In the genomic region with DNA sequence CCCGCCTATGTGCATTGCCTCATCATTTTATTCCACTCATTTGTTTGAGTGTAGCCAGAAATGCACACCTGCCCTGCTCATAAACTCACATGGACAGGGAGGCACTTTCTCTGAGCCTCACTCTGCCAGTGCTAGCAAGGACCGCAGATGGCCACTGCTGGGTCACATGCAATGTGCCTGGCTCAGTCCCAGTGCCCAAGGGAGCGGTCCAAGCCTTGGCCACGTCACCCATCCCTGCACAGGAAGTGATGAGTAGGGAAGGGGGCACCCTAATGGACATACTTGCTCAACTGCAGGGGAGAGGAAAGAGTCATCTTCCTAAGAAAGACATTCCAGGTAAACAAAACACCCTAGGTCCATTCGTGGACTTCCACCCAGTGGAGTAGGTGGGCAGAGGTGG, we compare ENCODE assay signal across 18 cellular contexts.
DNase-seq lines count a peak whose midpoint lies in the region; ATAC-seq, FAIRE-seq and TF ChIP-seq lines count a peak whose summit lies in the region.
"Had no signal": no experiment of that assay in that cellular context is flagged by ENCODE, and none has a peak within 500 bp of the region (broad histone marks: within the 10 kb centered on the region; RNA-seq: fewer than 3 reads in every experiment).

No MANE protein-coding gene starts in this region.

- no peak overlapping the region for H3K4me3 Mint-ChIP-seq in Caco-2 (ENCODE audit: unreplicated experiment)
- H3K4me3 Mint-ChIP-seq: CD8-positive, alpha-beta memory T cell had no signal

- no peak overlapping the region for H2AFZ ChIP-seq in HepG2 (ENCODE audit: low read length)
- no peak overlapping the region for H2AFZ ChIP-seq in mammary epithelial cell (ENCODE audit: low read depth, low read length)
- H2AFZ ChIP-seq in neuronal stem cell (ENCODE audit: low read length): no peak overlapping the region

- H3K27me3 Mint-ChIP-seq in Caco-2 (ENCODE audit: insufficient read depth, unreplicated experiment): peaks cover 3% of the 10 kb centered on the region
- H3K27me3 Mint-ChIP-seq: CD8-positive, alpha-beta memory T cell had no signal

- no peak overlapping the region for H2BK12ac ChIP-seq in neuronal stem cell (ENCODE audit: low read length)

- TF ChIP-seq POLR2A in HepG2 (IDR thresholded peaks at IDR 0.05; ENCODE audit: insufficient read depth in 1 of 2, low read depth in 2 of 2, low read length in 2 of 2) (no peak), right lobe of liver (IDR thresholded peaks at IDR 0.05) (no peak)

- no peak overlapping the region for H3K14ac ChIP-seq in neuronal stem cell (ENCODE audit: low read length)

- H3K27ac Mint-ChIP-seq in Caco-2 (ENCODE audit: unreplicated experiment): no peak overlapping the region
- H3K27ac Mint-ChIP-seq: CD8-positive, alpha-beta memory T cell had no signal

- BruUV-seq in HepG2 (replicated peaks; lab: Mats Ljungman, UMichigan) (no TSS peak), mammary epithelial cell (replicated peaks; lab: Mats Ljungman, UMichigan) (no TSS peak), Caco-2 (replicated peaks; lab: Mats Ljungman, UMichigan) (no TSS peak)

- POLR2A ChIA-PET in HepG2 (lab: Yijun Ruan, JAX): no interaction called here
- POLR2A ChIA-PET in Caco-2 (lab: Charles Lee): no interaction called here

- H3K4ac ChIP-seq in neuronal stem cell (ENCODE audit: low read length): no peak overlapping the region

- H2BK120ac ChIP-seq in neuronal stem cell (ENCODE audit: low read depth, low read length): no peak overlapping the region

- 0 out of 2 replicates have a peak, but pooled peaks cover 6% of the 10 kb centered on the region for H3K9me3 ChIP-seq in HepG2 (ENCODE audit: low read length)
- no peaks in the 10 kb centered on the region for H3K9me3 ChIP-seq in right lobe of liver
- H3K9me3 ChIP-seq in mammary epithelial cell (replicated peaks; ENCODE audit: insufficient read depth, low read length): no peaks in the 10 kb centered on the region
- H3K9me3 ChIP-seq in neuronal stem cell (replicated peaks in 1 of 2; ENCODE audit: control insufficient read depth in 2 of 2, insufficient read depth in 1 of 2, low read depth in 1 of 2, low read length in 2 of 2): no peaks in the 10 kb centered on the region
- no peaks in the 10 kb centered on the region for H3K9me3 ChIP-seq in Caco-2

- no peak for TF ChIP-seq RAD21 in HepG2 (CRISPR knock-in tag; IDR thresholded peaks at IDR 0.05)

- peak overlapping the region; percentile 20 for H3K18ac ChIP-seq in neuronal stem cell (ENCODE audit: low read length)

- no peak overlapping the region for H2BK5ac ChIP-seq in neuronal stem cell (ENCODE audit: low read length)

- no peaks in the 10 kb centered on the region for H3K79me2 ChIP-seq in HepG2 (ENCODE audit: insufficient read depth, low read length)
- H3K79me2 ChIP-seq in mammary epithelial cell (ENCODE audit: insufficient read depth, low read length): no peaks in the 10 kb centered on the region

- H4K8ac ChIP-seq in neuronal stem cell (ENCODE audit: low read depth, low read length): no peak overlapping the region

- no peak overlapping the region for H2AK5ac ChIP-seq in neuronal stem cell (ENCODE audit: low read depth, low read length)

- no peaks in the 10 kb centered on the region for H3K27me3 ChIP-seq in HepG2 (ENCODE audit: control insufficient read depth in 1 of 2, insufficient read depth in 2 of 2, low read length in 2 of 2)
- no peaks in the 10 kb centered on the region for H3K27me3 ChIP-seq in right lobe of liver
- no peaks in the 10 kb centered on the region for H3K27me3 ChIP-seq in mammary epithelial cell (ENCODE audit: insufficient read depth, low read length)
- no peaks in the 10 kb centered on the region for H3K27me3 ChIP-seq in neuronal stem cell (ENCODE audit: control insufficient read depth in 3 of 3, insufficient read depth in 3 of 3, low read depth in 1 of 3, low read length in 3 of 3)
- no peaks in the 10 kb centered on the region for H3K27me3 ChIP-seq in Caco-2 (replicated peaks; ENCODE audit: control insufficient read depth, insufficient read depth, low read length)
- H3K27me3 ChIP-seq: BLaER1 had no signal

- H3K4me1 Mint-ChIP-seq in Caco-2 (ENCODE audit: low read depth, unreplicated experiment): no peaks in the 10 kb centered on the region
- H3K4me1 Mint-ChIP-seq: CD8-positive, alpha-beta memory T cell had no signal

- H3K36me3 Mint-ChIP-seq in Caco-2 (ENCODE audit: insufficient read depth, unreplicated experiment): no peaks in the 10 kb centered on the region
- H3K36me3 Mint-ChIP-seq: CD8-positive, alpha-beta memory T cell had no signal

- H3K9me3 Mint-ChIP-seq in Caco-2 (ENCODE audit: unreplicated experiment): no peaks in the 10 kb centered on the region

- H3K79me1 ChIP-seq in neuronal stem cell (ENCODE audit: low read depth, low read length): no peaks in the 10 kb centered on the region

- in situ Hi-C loops in HepG2 (cut with HindIII; ENCODE audit: extremely low pct_ligation_motif_present, low pct_unique_long_range_greater_than_20kb): no loop called here
- in situ Hi-C loops in mammary epithelial cell (cut with MboI; ENCODE audit: low sequenced_read_pairs in 2 of 2): no loop called here

- FAIRE-seq in HepG2 (lab: Jason Lieb, UNC): no peak
- FAIRE-seq: GM12878, GM18507, H54 had no signal

- dilution Hi-C loops in mammary epithelial cell (cut with HindIII; ENCODE audit: low sequenced_read_pairs): no loop called here

- CTCF ChIA-PET in HepG2 (lab: Yijun Ruan, JAX; ENCODE audit: low intra/inter-chr PET ratio, low total read pairs) (no interaction called here), mammary epithelial cell (lab: Charles Lee; ENCODE audit: low non-redundant PET) (no interaction called here), Caco-2 (lab: Charles Lee) (no interaction called here)

- no peak overlapping the region for H3K9ac ChIP-seq in HepG2 (ENCODE audit: insufficient read depth, low read depth, low read length)
- H3K9ac ChIP-seq in mammary epithelial cell (ENCODE audit: insufficient read depth, low read length): no peak overlapping the region
- H3K9ac ChIP-seq in neuronal stem cell (ENCODE audit: low read depth, low read length, poor library complexity): no peak overlapping the region
- H3K9ac ChIP-seq: BLaER1 had no signal

- H4K20me1 ChIP-seq in HepG2 (ENCODE audit: insufficient read depth, low read length) (no peaks in the 10 kb centered on the region), mammary epithelial cell (ENCODE audit: insufficient read depth, low read length) (no peaks in the 10 kb centered on the region)
- H4K20me1 ChIP-seq: BLaER1 had no signal

- intact Hi-C loops in HepG2 (cut with micrococcal nuclease; ENCODE audit: unreplicated experiment): no loop called here
- intact Hi-C loops in right lobe of liver (cut with DNase I): no loop called here
- intact Hi-C loops in mammary epithelial cell (cut with micrococcal nuclease): no loop called here
- intact Hi-C loops in Caco-2 (cut with micrococcal nuclease; ENCODE audit: unreplicated experiment): no loop called here

- ATAC-seq in HepG2 (no peak; the same call in 2 of the 3 replicates), right lobe of liver (no peak)
- ATAC-seq: GM12878, HCT116 had no signal

- DNase-seq in HepG2 (ENCODE audit: low spot score): no peak
- DNase-seq in right lobe of liver: no peak
- peak; percentile 5 for DNase-seq in mammary epithelial cell
- no peak for DNase-seq in neuronal stem cell (ENCODE audit: low spot score)
- no peak for DNase-seq in activated CD4-positive, alpha-beta T cell treated with anti-CD3 and anti-CD28 coated beads for 48 hours
- DNase-seq in NCI-H526 treated with DMSO at 0.1 percent for 48 hours (lab: John Stamatoyannopoulos, UW): no peak
- DNase-seq in Caco-2: no peak
- DNase-seq: 8988T; AML-193; CD8-positive, alpha-beta memory T cell; DMS53; IMR-90 had no signal

- no peak overlapping the region for H3K23ac ChIP-seq in neuronal stem cell (ENCODE audit: low read depth, low read length, poor library complexity)

- H3K4me2 ChIP-seq in HepG2 (ENCODE audit: low read depth, low read length) (no peak overlapping the region; the same call in 1 of the 2 replicates), mammary epithelial cell (ENCODE audit: insufficient read depth, low read depth, low read length) (no peak overlapping the region), neuronal stem cell (ENCODE audit: insufficient read depth, low read length, poor library complexity, severe bottlenecking) (no peak overlapping the region)
- H3K4me2 ChIP-seq: BLaER1 had no signal

- 8% methylated on average over 4 of the region's 5 CpGs for WGBS in HepG2 (ENCODE audit: low lambda C conversion rate)
- 46% methylated on average over 5 of the region's 5 CpGs for WGBS in right lobe of liver (ENCODE audit: insufficient coverage, low coverage, low lambda C conversion rate, missing lambda C conversion rate)
- 93% methylated on average over 3 of the region's 5 CpGs for WGBS in mammary epithelial cell (ENCODE audit: low coverage, missing lambda C conversion rate)
- WGBS in neuronal stem cell (ENCODE audit: extremely low coverage in 2 of 2, insufficient read length in 2 of 2, insufficient replicate concordance in 1 of 2), 2 donors: no CpG with 5 or more reads among the region's 5 CpGs

- TF ChIP-seq CTCF in HepG2 (CRISPR knock-in tag; IDR thresholded peaks at IDR 0.05) (no peak), right lobe of liver (IDR thresholded peaks at IDR 0.05) (no peak), mammary epithelial cell (conservative IDR thresholded peaks at IDR 0.05 in 1 of 2, IDR thresholded peaks at IDR 0.05 in 1 of 2; ENCODE audit: extremely low read depth in 1 of 2, insufficient read depth in 1 of 2, low read depth in 1 of 2, low read length in 2 of 2) (no peak), Caco-2 (IDR thresholded peaks at IDR 0.05; ENCODE audit: insufficient read depth in 1 of 2, low read depth in 1 of 2, low read length in 1 of 2, severe bottlenecking in 1 of 2, unreplicated experiment in 1 of 2) (no peak)

- H3K36me3 ChIP-seq in HepG2 (replicated peaks in 1 of 2; ENCODE audit: control insufficient read depth in 1 of 2, insufficient read depth in 2 of 2, low read length in 2 of 2): no peaks in the 10 kb centered on the region
- no peaks in the 10 kb centered on the region for H3K36me3 ChIP-seq in right lobe of liver
- no peaks in the 10 kb centered on the region for H3K36me3 ChIP-seq in mammary epithelial cell (ENCODE audit: insufficient read depth, low read length)
- no peaks in the 10 kb centered on the region for H3K36me3 ChIP-seq in neuronal stem cell (replicated peaks in 1 of 2; ENCODE audit: control insufficient read depth in 2 of 2, insufficient read depth in 2 of 2, low read length in 2 of 2)
- no peaks in the 10 kb centered on the region for H3K36me3 ChIP-seq in Caco-2 (ENCODE audit: control insufficient read depth, insufficient read depth, low read length)
- H3K36me3 ChIP-seq: BLaER1 had no signal

- H3K4me1 ChIP-seq in HepG2 (ENCODE audit: insufficient read depth, low read length) (no peaks in the 10 kb centered on the region), right lobe of liver (no peaks in the 10 kb centered on the region), mammary epithelial cell (ENCODE audit: insufficient read depth, low read length) (no peaks in the 10 kb centered on the region), neuronal stem cell (ENCODE audit: control insufficient read depth in 2 of 2, insufficient read depth in 1 of 2, low read depth in 1 of 2, low read length in 2 of 2) (peaks cover 12 to 14% of the 10 kb centered on the region in 2 donors), Caco-2 (no peaks in the 10 kb centered on the region)

- H2BK15ac ChIP-seq in neuronal stem cell (ENCODE audit: low read length): no peak overlapping the region

- TF ChIP-seq EP300 in HepG2 (IDR thresholded peaks at IDR 0.05; ENCODE audit: low read depth in 2 of 2, low read length in 2 of 2) (no peak), HepG2 (CRISPR knock-in tag; IDR thresholded peaks at IDR 0.05; ENCODE audit: borderline replicate concordance) (no peak)

- H3K4me3 ChIP-seq in HepG2 (replicated peaks in 1 of 3; ENCODE audit: insufficient read depth in 1 of 3, low read depth in 2 of 3, low read length in 3 of 3) (no peak overlapping the region), right lobe of liver (no peak overlapping the region), mammary epithelial cell (replicated peaks in 1 of 3; ENCODE audit: insufficient read depth in 1 of 3, low read depth in 2 of 3, low read length in 3 of 3) (no peak overlapping the region), neuronal stem cell (ENCODE audit: low read length in 2 of 2) (no peak overlapping the region), Caco-2 (ENCODE audit: low read depth, low read length) (no peak overlapping the region)
- H3K4me3 ChIP-seq: BLaER1, GM12878 had no signal

- no peak overlapping the region for H4K91ac ChIP-seq in neuronal stem cell (ENCODE audit: low read depth, low read length, poor library complexity)

- H3K27ac ChIP-seq in HepG2 (ENCODE audit: extremely low read length, insufficient read depth, low read length) (no peak overlapping the region), right lobe of liver (no peak overlapping the region), mammary epithelial cell (ENCODE audit: insufficient read depth, low read depth, low read length) (no peak overlapping the region), neuronal stem cell (replicated peaks; ENCODE audit: low read length) (no peak overlapping the region)
- H3K27ac ChIP-seq: BLaER1, HL-60 had no signal
